ENCODE assay signal across 8 cellular contexts in the genomic region with DNA sequence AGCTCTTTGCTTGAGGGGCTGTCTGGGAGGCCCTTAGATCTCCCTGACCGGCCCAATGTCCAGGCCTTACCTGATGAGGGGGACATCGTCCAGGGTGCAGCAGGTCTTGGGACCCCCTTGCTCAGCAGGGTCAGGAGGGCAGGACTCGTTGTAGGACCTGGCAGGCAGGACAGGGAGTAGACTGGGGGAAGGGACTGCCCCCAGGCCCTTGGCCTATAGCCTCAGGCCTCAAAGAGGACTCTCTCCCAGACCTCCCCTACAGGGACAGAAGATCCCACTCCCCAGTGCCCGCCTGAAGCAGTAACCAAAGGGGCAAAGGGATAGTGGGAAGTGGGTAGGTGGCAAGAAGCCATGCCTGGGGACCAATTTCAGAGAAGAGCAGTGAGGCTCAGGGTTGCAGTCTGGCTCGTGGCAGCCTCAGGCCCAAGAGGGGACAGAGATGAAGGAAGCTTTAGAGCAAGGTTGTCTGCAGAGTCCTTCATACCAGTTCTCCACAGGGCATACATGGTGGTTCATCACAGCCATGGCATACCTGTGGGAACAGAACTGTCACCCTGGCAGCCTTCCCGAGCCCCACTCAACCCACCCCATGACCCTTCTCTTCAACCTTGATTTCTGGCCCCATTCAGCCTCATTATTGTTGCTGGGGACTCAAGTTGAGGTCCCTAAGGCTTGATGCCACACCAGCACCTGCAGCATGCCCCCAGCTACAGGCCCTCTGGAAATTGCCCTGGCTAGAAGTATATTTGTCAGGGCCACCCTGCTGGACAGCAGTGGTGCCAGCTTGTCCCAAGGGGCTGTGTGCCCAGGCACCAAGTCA. TPM values are rescaled to one million over a fixed set of nuclear protein-coding genes. Genes with fewer than 3 reads are reported as not detected.
DNase-seq lines count a peak whose midpoint lies in the region; ATAC-seq and TF ChIP-seq lines count a peak whose summit lies in the region.

No MANE protein-coding gene starts in this region.

- H3K27ac ChIP-seq in heart left ventricle (peak overlapping the region; percentile 78 to 93 (median 88)), caudate nucleus (ENCODE audit: low read depth, low read length) (peak overlapping the region; percentile 86), upper lobe of left lung (peak overlapping the region; percentile 87 to 92 (median 92))

- DNase-seq in heart left ventricle (peak in 1 of 5 donors; percentile 46), cardiac septum (ENCODE audit: low spot score) (no peak), caudate nucleus (lab: John Stamatoyannopoulos, UW) (no peak), mesothelial cell of epicardium (ENCODE audit: low spot score in 2 of 2, unreplicated experiment in 2 of 2) (no peak), upper lobe of left lung (no peak), NAMALWA (ENCODE audit: low spot score) (no peak), occipital lobe (lab: John Stamatoyannopoulos, UW) (no peak), SKM-1 treated with dmso at 0.1 percent for 144 hours (lab: John Stamatoyannopoulos, UW; ENCODE audit: unreplicated experiment) (no peak)

- H3K4me1 ChIP-seq in heart left ventricle (peaks cover 0 to 62% (median 46%) of the 10 kb centered on the region in 12 donors), upper lobe of left lung (peaks cover 43 to 63% (median 47%) of the 10 kb centered on the region in 4 donors)

- WGBS in heart left ventricle, 4 donors = 81 to 85% (median 83%) methylated on average over 5 to 6 of the region's 6 CpGs
- WGBS in upper lobe of left lung, 2 donors = 71 to 84% methylated on average over 3 to 6 of the region's 6 CpGs

- no peak for ATAC-seq in heart left ventricle
- ATAC-seq in upper lobe of left lung (ENCODE audit: low FRiP score in 2 of 2) = no peak

- H3K27me3 ChIP-seq in heart left ventricle = no peaks in the 10 kb centered on the region
- no peaks in the 10 kb centered on the region for H3K27me3 ChIP-seq in upper lobe of left lung

- peak overlapping the region; percentile 79 for H3K4me3 Mint-ChIP-seq in mesothelial cell of epicardium

- H3K27ac Mint-ChIP-seq in mesothelial cell of epicardium = peak overlapping the region; percentile 83

- H3K4me1 Mint-ChIP-seq in mesothelial cell of epicardium = peaks cover 36% of the 10 kb centered on the region

- intact Hi-C loops in heart left ventricle (cut with DNase I) = loop anchor here in 3 of 10 donors (5.0 kb wide), 2 partner anchors 34 to 39 kb away; a partner anchor contains a TSS
- intact Hi-C loops in cardiac septum (cut with DNase I) = loop anchor here (5.0 kb wide), 1 partner anchor 39 kb away; a partner anchor contains a TSS

- no peaks in the 10 kb centered on the region for H3K27me3 Mint-ChIP-seq in mesothelial cell of epicardium (ENCODE audit: low read depth)

- TF ChIP-seq EP300 in upper lobe of left lung (IDR thresholded peaks at IDR 0.05) = no peak

- peaks cover 0 to 49% (median 33%) of the 10 kb centered on the region in 9 donors for H3K36me3 ChIP-seq in heart left ventricle
- peaks cover 9 to 38% (median 23%) of the 10 kb centered on the region in 4 donors for H3K36me3 ChIP-seq in upper lobe of left lung

- TF ChIP-seq CTCF in heart left ventricle (IDR thresholded peaks at IDR 0.05) (no peak), mesothelial cell of epicardium (IDR thresholded peaks at IDR 0.05; ENCODE audit: unreplicated experiment) (no peak), upper lobe of left lung (IDR thresholded peaks at IDR 0.05) (no peak)

- H3K9me3 Mint-ChIP-seq in mesothelial cell of epicardium = no peaks in the 10 kb centered on the region

- H3K36me3 Mint-ChIP-seq in mesothelial cell of epicardium = no peaks in the 10 kb centered on the region

- H3K4me3 ChIP-seq in heart left ventricle = peak overlapping the region in 11 of 12 donors; percentile 66 to 87 (median 77)
- peak overlapping the region; percentile 42 to 80 (median 67) for H3K4me3 ChIP-seq in upper lobe of left lung

- TF ChIP-seq POLR2A in heart left ventricle (IDR thresholded peaks at IDR 0.05) (no peak), upper lobe of left lung (IDR thresholded peaks at IDR 0.05) (no peak)

- no peaks in the 10 kb centered on the region for H3K9me3 ChIP-seq in heart left ventricle
- H3K9me3 ChIP-seq in upper lobe of left lung = no peaks in the 10 kb centered on the region

RNA-seq across cellular contexts. Expression of a gene that starts 1.3 kb away (rescaled TPM):
- total RNA-seq in heart left ventricle = 10 to 100 TPM in 5 of 9 donors, 1 to 10 TPM in 4; 6.4 to 20.8 (median 11.5) TPM
- 10 to 100 TPM; 10.5 to 14.1 TPM for polyA plus RNA-seq in heart left ventricle
- total RNA-seq in cardiac septum = 11.4 TPM
- total RNA-seq in mesothelial cell of epicardium = 13.5 to 15.2 TPM (median 14.4 TPM) in 3 replicates
- total RNA-seq in upper lobe of left lung = 10 to 100 TPM; 18.9 to 45.8 (median 32.0) TPM
- 4.8 TPM for total RNA-seq in occipital lobe

RNA-seq across cellular contexts. Expression of a gene that starts 5.6 kb away (rescaled TPM):
- total RNA-seq in heart left ventricle = 100 to 1,000 TPM in 4 of 9 donors, 10 to 100 TPM in 5; 77.7 to 208 (median 92.0) TPM
- polyA plus RNA-seq in heart left ventricle = 100 to 1,000 TPM; 165 to 235 TPM
- total RNA-seq in cardiac septum = 82.4 TPM
- total RNA-seq in mesothelial cell of epicardium = 76.6 to 87.4 TPM (median 82.8 TPM) in 3 replicates
- total RNA-seq in upper lobe of left lung = 100 to 1,000 TPM in 4 of 6 donors, 10 to 100 TPM in 2; 81.7 to 164 (median 108) TPM
- 38.8 TPM for total RNA-seq in occipital lobe

RNA-seq across cellular contexts. Expression of a gene that starts 10.7 kb away (rescaled TPM):
- total RNA-seq in heart left ventricle (10 to 100 TPM; 12.0 to 38.2 (median 29.1) TPM), cardiac septum (26.3 TPM), mesothelial cell of epicardium (70.8 to 79.0 TPM (median 74.6 TPM) in 3 replicates), upper lobe of left lung (10 to 100 TPM; 24.6 to 46.1 (median 34.0) TPM), occipital lobe (27.8 TPM)
- polyA plus RNA-seq in heart left ventricle = 10 to 100 TPM; 14.3 to 37.3 TPM

RNA-seq across cellular contexts. Expression of a gene that starts 14.8 kb away (rescaled TPM):
- total RNA-seq in heart left ventricle = 10 to 100 TPM; 26.0 to 55.6 (median 30.5) TPM
- 10 to 100 TPM; 24.3 to 47.1 TPM for polyA plus RNA-seq in heart left ventricle
- 28.4 TPM for total RNA-seq in cardiac septum
- 45.5 to 51.1 TPM (median 49.9 TPM) in 3 replicates for total RNA-seq in mesothelial cell of epicardium
- total RNA-seq in upper lobe of left lung = 100 to 1,000 TPM in 1 of 6 donors, 10 to 100 TPM in 5; 36.8 to 176 (median 67.3) TPM
- 32.8 TPM for total RNA-seq in occipital lobe

RNA-seq across cellular contexts. Expression of a gene that starts 16.9 kb away (rescaled TPM):
- total RNA-seq in heart left ventricle (100 to 1,000 TPM in 1 of 9 donors, 10 to 100 TPM in 8; 21.0 to 186 (median 36.6) TPM), cardiac septum (27.9 TPM), mesothelial cell of epicardium (2.5 to 3.7 TPM (median 3.4 TPM) in 3 replicates), upper lobe of left lung (100 to 1,000 TPM in 1 of 6 donors, 10 to 100 TPM in 5; 20.5 to 105 (median 44.0) TPM), occipital lobe (3.6 TPM)
- polyA plus RNA-seq in heart left ventricle = 10 to 100 TPM; 65.4 to 81.9 TPM
